ENCODE assay signal across 30 cellular contexts in genomic region chr7:80199072-80199471, GRCh38.
"Had no signal": no experiment of that assay in that cellular context is flagged by ENCODE, and none has a peak within 500 bp of the region (broad histone marks: within the 10 kb centered on the region; RNA-seq: fewer than 3 reads in every experiment).

No MANE protein-coding gene starts in this region.

- H3K9ac ChIP-seq: neural progenitor cell had no signal

- H3K36me3 Mint-ChIP-seq: naive B cell; natural killer cell; stimulated activated memory B cell treated with anti-CD40 and anti-IgM and Interleukin-4, amounts not matched to agents 10 μg/mL and 1 μg/mL and 100 μg/mL, for 72 hours had no signal

- H2AFZ ChIP-seq: neural progenitor cell had no signal

- H3K27me3 ChIP-seq: left lung, neural progenitor cell, neutrophil, right atrium auricular region, right lobe of liver, testis, thyroid gland, transverse colon, upper lobe of left lung had no signal

- H3K4me3 ChIP-seq: left lung, lower lobe of right lung, neural progenitor cell, right atrium auricular region, right lobe of liver, smooth muscle cell, testis, thyroid gland, transverse colon, upper lobe of left lung had no signal

- H3K4me1 Mint-ChIP-seq: immature natural killer cell; naive B cell; natural killer cell; stimulated activated memory B cell treated with anti-CD40 and anti-IgM and Interleukin-4, amounts not matched to agents 10 μg/mL and 1 μg/mL and 100 μg/mL, for 72 hours; stimulated activated naive CD8-positive, alpha-beta T cell treated with anti-CD3 and anti-CD28 coated beads, Interleukin-15, amount 100 ng/mL, for 72 hours had no signal

- H3K9me3 ChIP-seq: left lung, lower lobe of right lung, neutrophil, right atrium auricular region, right lobe of liver, testis, thyroid gland, transverse colon, upper lobe of left lung had no signal

- ATAC-seq: left colon; left lung; lower lobe of right lung; natural killer cell; right lobe of liver; stimulated activated memory B cell treated with anti-CD40 and anti-IgM and Interleukin-4, amounts not matched to agents 10 μg/mL and 1 μg/mL and 100 μg/mL, for 72 hours; stimulated activated naive CD8-positive, alpha-beta T cell treated with anti-CD3 and anti-CD28 coated beads, Interleukin-15, amount 100 ng/mL, for 72 hours had no signal

- H3K4me3 Mint-ChIP-seq: immature natural killer cell; mesothelial cell of epicardium; naive B cell; natural killer cell; nephron progenitor cell; neural progenitor cell; stimulated activated memory B cell treated with anti-CD40 and anti-IgM and Interleukin-4, amounts not matched to agents 10 μg/mL and 1 μg/mL and 100 μg/mL, for 72 hours; stimulated activated naive CD8-positive, alpha-beta T cell treated with anti-CD3 and anti-CD28 coated beads, Interleukin-15, amount 100 ng/mL, for 72 hours had no signal

- H3K27me3 Mint-ChIP-seq: naive B cell; progenitor cell of endocrine pancreas; stimulated activated memory B cell treated with anti-CD40 and anti-IgM and Interleukin-4, amounts not matched to agents 10 μg/mL and 1 μg/mL and 100 μg/mL, for 72 hours had no signal

- H3K36me3 ChIP-seq: left lung, neutrophil, right atrium auricular region, thyroid gland had no signal

- H3K4me1 ChIP-seq: left lung, neural progenitor cell, right atrium auricular region, right lobe of liver, thyroid gland, upper lobe of left lung had no signal

- H3K27ac ChIP-seq: left lung, lower lobe of right lung, neural progenitor cell, neutrophil, right atrium auricular region, right lobe of liver, thyroid gland, transverse colon, upper lobe of left lung had no signal

- DNase-seq: hypothalamus; immature natural killer cell; kidney glomerular epithelial cell; left colon; left lung; lower lobe of right lung; mesendoderm; naive B cell; natural killer cell; nephron progenitor cell; occipital lobe; right lobe of liver; stimulated activated CD4-positive, alpha-beta T cell treated with anti-CD3 and anti-CD28 coated beads, Interleukin-1b, Interleukin-23, amount 100 ng/mL, for 48 hours; stimulated activated CD4-positive, alpha-beta T cell treated with anti-CD3 and anti-CD28 coated beads, Interleukin-2, amount 100 ng/mL, for 48 hours; stimulated activated CD4-positive, alpha-beta T cell treated with anti-CD3 and anti-CD28 coated beads, Interleukin-4, amount 100 ng/mL, for 4 hours; stimulated activated CD8-positive, alpha-beta memory T cell treated with anti-CD3 and anti-CD28 coated beads, Interleukin-4, amount 100 ng/mL, for 48 hours; stimulated activated naive CD4-positive, alpha-beta T cell treated with Interleukin-2 at 50 U/mL for 16 hours; stimulated activated naive CD8-positive, alpha-beta T cell treated with anti-CD3 and anti-CD28 coated beads, Interleukin-15, amount 100 ng/mL, for 72 hours; substantia nigra; testis; thyroid gland; transverse colon; upper lobe of left lung had no signal

- H3K27ac Mint-ChIP-seq: immature natural killer cell; mesothelial cell of epicardium; naive B cell; natural killer cell; nephron progenitor cell; neural progenitor cell; progenitor cell of endocrine pancreas; stimulated activated memory B cell treated with anti-CD40 and anti-IgM and Interleukin-4, amounts not matched to agents 10 μg/mL and 1 μg/mL and 100 μg/mL, for 72 hours; stimulated activated naive CD8-positive, alpha-beta T cell treated with anti-CD3 and anti-CD28 coated beads, Interleukin-15, amount 100 ng/mL, for 72 hours had no signal

- H3K9me3 Mint-ChIP-seq: mesothelial cell of epicardium; naive B cell; nephron progenitor cell; neural progenitor cell; stimulated activated memory B cell treated with anti-CD40 and anti-IgM and Interleukin-4, amounts not matched to agents 10 μg/mL and 1 μg/mL and 100 μg/mL, for 72 hours; stimulated activated naive CD8-positive, alpha-beta T cell treated with anti-CD3 and anti-CD28 coated beads, Interleukin-15, amount 100 ng/mL, for 72 hours had no signal

- H3K4me2 ChIP-seq: neural progenitor cell, smooth muscle cell had no signal
